ENCODE assay signal across 12 cellular contexts in genomic region chr17:8164815-8165131, GRCh38. TPM values are rescaled to one million over a fixed set of nuclear protein-coding genes. Genes with fewer than 3 reads are reported as not detected.
DNase-seq lines count a peak whose midpoint lies in the region; ATAC-seq and FAIRE-seq lines count a peak whose summit lies in the region.
"Had no signal": no experiment of that assay in that cellular context is flagged by ENCODE, and none has a peak within 500 bp of the region (broad histone marks: within the 10 kb centered on the region; RNA-seq: fewer than 3 reads in every experiment).

No MANE protein-coding gene starts in this region.

- peaks cover 42% of the 10 kb centered on the region for H3K4me1 Mint-ChIP-seq in activated naive CD8-positive, alpha-beta T cell treated with anti-CD3 and anti-CD28 coated beads for 36 hours
- H3K4me1 Mint-ChIP-seq in immature natural killer cell: peaks cover 44 to 48% of the 10 kb centered on the region in 2 donors
- H3K4me1 Mint-ChIP-seq in stimulated activated effector memory CD8-positive, alpha-beta T cell treated with anti-CD3 and anti-CD28 coated beads, Interleukin-12 subunit alpha, Interleukin-12 subunit beta, amount 100 ng/mL, for 72 hours: peaks cover 44% of the 10 kb centered on the region

- H3K4me3 Mint-ChIP-seq in activated naive CD8-positive, alpha-beta T cell treated with anti-CD3 and anti-CD28 coated beads for 36 hours: peak overlapping the region; percentile 86
- peak overlapping the region; percentile 80 to 93 (median 86) for H3K4me3 Mint-ChIP-seq in immature natural killer cell
- H3K4me3 Mint-ChIP-seq in stimulated activated effector memory CD8-positive, alpha-beta T cell treated with anti-CD3 and anti-CD28 coated beads, Interleukin-12 subunit alpha, Interleukin-12 subunit beta, amount 100 ng/mL, for 72 hours: peak overlapping the region; percentile 81

- H3K27ac Mint-ChIP-seq in activated naive CD8-positive, alpha-beta T cell treated with anti-CD3 and anti-CD28 coated beads for 36 hours: peak overlapping the region; percentile 99
- peak overlapping the region in 5 of 6 donors; percentile 97 to 99 (median 98) for H3K27ac Mint-ChIP-seq in immature natural killer cell
- H3K27ac Mint-ChIP-seq in stimulated activated effector memory CD8-positive, alpha-beta T cell treated with anti-CD3 and anti-CD28 coated beads, Interleukin-12 subunit alpha, Interleukin-12 subunit beta, amount 100 ng/mL, for 72 hours: peak overlapping the region; percentile 98

- no peak for ATAC-seq in stimulated activated effector memory CD8-positive, alpha-beta T cell treated with anti-CD3 and anti-CD28 coated beads, Interleukin-12 subunit alpha, Interleukin-12 subunit beta, amount 100 ng/mL, for 72 hours
- ATAC-seq in HG02973 (IDR thresholded peaks at IDR 0.05; ENCODE audit: unreplicated experiment) (no peak), HG03342 (IDR thresholded peaks at IDR 0.05; ENCODE audit: unreplicated experiment) (no peak), GM18870 (IDR thresholded peaks at IDR 0.05; ENCODE audit: unreplicated experiment) (no peak)

- DNase-seq in HTR-8/SVneo (ENCODE audit: insufficient read length, low spot score) (no peak), immature natural killer cell (no peak)
- DNase-seq in activated naive CD8-positive, alpha-beta T cell treated with anti-CD3 and anti-CD28 coated beads for 36 hours: no peak
- DNase-seq in stimulated activated effector memory CD8-positive, alpha-beta T cell treated with anti-CD3 and anti-CD28 coated beads, Interleukin-12 subunit alpha, Interleukin-12 subunit beta, amount 100 ng/mL, for 72 hours (ENCODE audit: low spot score in 2 of 2): no peak
- no peak for DNase-seq in stimulated activated CD4-positive, alpha-beta T cell treated with anti-CD3 and anti-CD28 coated beads, Interleukin-4, amount 100 ng/mL, for 1 hour
- DNase-seq: T1000 had no signal

- no peaks in the 10 kb centered on the region for H3K9me3 Mint-ChIP-seq in activated naive CD8-positive, alpha-beta T cell treated with anti-CD3 and anti-CD28 coated beads for 36 hours
- no peaks in the 10 kb centered on the region for H3K9me3 Mint-ChIP-seq in immature natural killer cell
- no peaks in the 10 kb centered on the region for H3K9me3 Mint-ChIP-seq in stimulated activated effector memory CD8-positive, alpha-beta T cell treated with anti-CD3 and anti-CD28 coated beads, Interleukin-12 subunit alpha, Interleukin-12 subunit beta, amount 100 ng/mL, for 72 hours

- peaks cover 15% of the 10 kb centered on the region for H3K36me3 Mint-ChIP-seq in activated naive CD8-positive, alpha-beta T cell treated with anti-CD3 and anti-CD28 coated beads for 36 hours
- peaks cover 0 to 9% (median 3%) of the 10 kb centered on the region in 3 donors for H3K36me3 Mint-ChIP-seq in immature natural killer cell
- peaks cover 32% of the 10 kb centered on the region for H3K36me3 Mint-ChIP-seq in stimulated activated effector memory CD8-positive, alpha-beta T cell treated with anti-CD3 and anti-CD28 coated beads, Interleukin-12 subunit alpha, Interleukin-12 subunit beta, amount 100 ng/mL, for 72 hours

- no peaks in the 10 kb centered on the region for H3K27me3 Mint-ChIP-seq in activated naive CD8-positive, alpha-beta T cell treated with anti-CD3 and anti-CD28 coated beads for 36 hours
- peaks cover 11 to 33% (median 17%) of the 10 kb centered on the region in 3 donors for H3K27me3 Mint-ChIP-seq in immature natural killer cell (ENCODE audit: low read depth in 3 of 3)

- peak; percentile 54 for FAIRE-seq in HTR-8/SVneo (lab: Jason Lieb, UNC)
- FAIRE-seq: colon, H54 had no signal

RNA-seq across cellular contexts. Expression of gene VAMP2, which starts 2.0 kb away (rescaled TPM):
- 10 to 100 TPM; 27.7 to 28.4 TPM for total RNA-seq in activated naive CD8-positive, alpha-beta T cell treated with anti-CD3 and anti-CD28 coated beads for 36 hours
- polyA plus RNA-seq in immature natural killer cell: 10 to 100 TPM; 33.6 to 93.6 (median 39.5) TPM

RNA-seq across cellular contexts. Expression of gene TMEM107, which starts 11.4 kb away (rescaled TPM):
- total RNA-seq in activated naive CD8-positive, alpha-beta T cell treated with anti-CD3 and anti-CD28 coated beads for 36 hours: 10 to 100 TPM; 26.0 to 26.3 TPM
- polyA plus RNA-seq in immature natural killer cell: 10 to 100 TPM; 53.3 to 69.3 (median 64.0) TPM

RNA-seq across cellular contexts. Expression of gene PER1, which starts 12.6 kb away (rescaled TPM):
- total RNA-seq in activated naive CD8-positive, alpha-beta T cell treated with anti-CD3 and anti-CD28 coated beads for 36 hours: 10 to 100 TPM; 55.7 to 56.1 TPM
- polyA plus RNA-seq in immature natural killer cell: 1 to 10 TPM; 3.5 to 8.5 (median 4.5) TPM

RNA-seq across cellular contexts. Expression of gene BORCS6, which starts 25.2 kb away (rescaled TPM):
- 1 to 10 TPM; 5.1 to 5.2 TPM for total RNA-seq in activated naive CD8-positive, alpha-beta T cell treated with anti-CD3 and anti-CD28 coated beads for 36 hours
- polyA plus RNA-seq in immature natural killer cell: 10 to 100 TPM; 24.0 to 38.8 (median 27.5) TPM

RNA-seq across cellular contexts. Expression of gene HES7, which starts 40.9 kb away (rescaled TPM):
- total RNA-seq in activated naive CD8-positive, alpha-beta T cell treated with anti-CD3 and anti-CD28 coated beads for 36 hours: 1 to 10 TPM; 1.9 to 2.0 TPM
- not detected for polyA plus RNA-seq in immature natural killer cell
- total RNA-seq: mesenteric fat pad had no signal
